Comparison of ENCODE assay signal across 8 cellular contexts in the genomic region with DNA sequence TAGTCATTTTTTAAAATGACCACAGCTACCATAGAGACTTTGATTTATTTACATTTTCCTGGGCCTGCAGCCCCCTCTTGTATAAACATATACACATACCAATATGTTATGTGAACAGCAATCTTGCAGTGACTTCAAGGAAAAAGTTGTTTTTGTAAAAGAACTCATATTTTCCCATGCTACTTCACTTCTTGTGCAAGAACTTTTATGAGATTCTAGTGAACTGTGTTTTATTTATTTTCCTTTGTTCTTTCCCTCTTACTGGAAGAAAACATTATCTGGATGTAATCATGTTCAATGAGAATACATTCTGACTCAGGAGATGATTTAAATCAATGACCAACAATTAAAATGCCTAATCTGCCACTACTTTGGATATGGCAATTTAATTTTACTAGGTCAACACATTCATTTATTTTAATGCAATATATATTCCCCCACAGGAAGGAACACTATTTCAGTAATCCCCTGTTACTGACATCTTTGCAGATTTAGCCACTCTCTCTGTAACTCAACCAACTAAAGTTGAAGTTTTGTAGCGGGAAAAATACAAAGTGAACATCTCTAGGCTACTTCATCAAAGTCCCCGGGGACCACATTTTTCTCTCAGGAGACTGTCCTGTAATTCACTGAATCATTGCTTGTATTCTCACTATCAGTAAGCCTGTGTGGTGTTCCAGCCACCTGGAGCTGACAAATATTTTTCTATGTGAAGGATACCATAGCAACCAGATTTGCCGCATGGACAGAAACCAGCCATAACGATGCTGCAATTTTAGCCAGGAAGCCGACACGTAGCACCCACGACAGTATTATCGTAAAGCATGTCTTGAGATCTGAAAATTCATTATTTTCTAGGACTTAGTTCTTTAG.
DNase-seq lines count a peak whose midpoint lies in the region; ATAC-seq and TF ChIP-seq lines count a peak whose summit lies in the region.

No MANE protein-coding gene starts in this region.

- no CpG with 5 or more reads among the region's 8 CpGs for WGBS in IMR-90 (ENCODE audit: extremely low coverage in 2 of 2, insufficient read length in 1 of 2), 2 experiments
- WGBS in smooth muscle cell (ENCODE audit: low lambda C conversion rate) = 37% methylated on average over 8 of the region's 8 CpGs

- peaks cover 30% of the 10 kb centered on the region for H3K36me3 Mint-ChIP-seq in endothelial cell (ENCODE audit: low read depth, unreplicated experiment)

- peak overlapping the region; percentile 1; the same call in 1 of the 2 replicates for H3K23ac ChIP-seq in IMR-90 (ENCODE audit: low read depth, low read length)

- peak overlapping the region; percentile 7 for H4K91ac ChIP-seq in IMR-90 (ENCODE audit: insufficient read depth, low read depth, low read length)

- no TSS peak for BruUV-seq in IMR-90 (replicated peaks; lab: Mats Ljungman, UMichigan)

- H3K27ac Mint-ChIP-seq in endothelial cell (ENCODE audit: unreplicated experiment) = peak overlapping the region; percentile 95

- peaks cover 20% of the 10 kb centered on the region for H3K9me1 ChIP-seq in IMR-90 (ENCODE audit: insufficient read depth, low read length)

- H2AFZ ChIP-seq in IMR-90 (replicated peaks; ENCODE audit: low read length, poor library complexity) (no peak overlapping the region), smooth muscle cell (ENCODE audit: low read depth) (no peak overlapping the region)

- peaks cover 7% of the 10 kb centered on the region for H3F3A ChIP-seq in smooth muscle cell (ENCODE audit: low read depth)

- in situ Hi-C loops in IMR-90 (cut with MboI; ENCODE audit: low sequenced_read_pairs) = no loop called here

- H3K4me2 ChIP-seq in IMR-90 (ENCODE audit: low read depth, low read length) = peak overlapping the region; percentile 97
- peak overlapping the region; percentile 76 for H3K4me2 ChIP-seq in smooth muscle cell

- peak overlapping the region; percentile 97 for H3K18ac ChIP-seq in IMR-90 (ENCODE audit: low read depth, low read length)

- H3K79me2 ChIP-seq in smooth muscle cell (ENCODE audit: low read depth) = peaks cover 33% of the 10 kb centered on the region

- H3K4me1 Mint-ChIP-seq in endothelial cell (ENCODE audit: unreplicated experiment) = peaks cover 57% of the 10 kb centered on the region

- dilution Hi-C loops in IMR-90 (cut with HindIII; ENCODE audit: low sequenced_read_pairs, unreplicated experiment) = no loop called here

- H4K8ac ChIP-seq in IMR-90 (ENCODE audit: low read depth in 2 of 2, low read length in 2 of 2) = peak overlapping the region; percentile 7 to 59; a peak in 3 of 4 replicates

- ATAC-seq in GM21528 (IDR thresholded peaks at IDR 0.05; ENCODE audit: low FRiP score, unreplicated experiment) (peak; percentile 83), IMR-90 (ENCODE audit: low read depth) (peak; percentile 56), upper lobe of right lung (no peak)

- peaks cover 29 to 76% of the 10 kb centered on the region in 2 experiments for H3K79me1 ChIP-seq in IMR-90 (ENCODE audit: low read depth in 1 of 2, low read length in 2 of 2)

- peak overlapping the region; percentile 68 for H3K56ac ChIP-seq in IMR-90 (ENCODE audit: extremely low read depth, insufficient read depth, low read length)

- H3K4me3 ChIP-seq in IMR-90 (ENCODE audit: insufficient read depth, low read depth, low read length) = no peak overlapping the region
- H3K4me3 ChIP-seq in smooth muscle cell = peak overlapping the region; percentile 20
- H3K4me3 ChIP-seq in upper lobe of right lung = no peak overlapping the region

- peak overlapping the region; percentile 63; the same call in 1 of the 2 replicates for H2BK20ac ChIP-seq in IMR-90 (ENCODE audit: low read depth, low read length)

- intact Hi-C loops in IMR-90 (cut with micrococcal nuclease) = no loop called here
- intact Hi-C loops in upper lobe of right lung (cut with DNase I) = no loop called here

- H2AK5ac ChIP-seq in IMR-90 (ENCODE audit: low read depth, low read length) = peak overlapping the region; percentile 30; the same call in 1 of the 2 replicates

- H3K4ac ChIP-seq in IMR-90 (ENCODE audit: low read depth, low read length) = peak overlapping the region; percentile 2

- no peak for TF ChIP-seq RAD21 in IMR-90 (IDR thresholded peaks at IDR 0.05; ENCODE audit: low read length)

- H3K9me3 ChIP-seq in IMR-90 (ENCODE audit: control insufficient read depth, insufficient read depth, low read length) (no peaks in the 10 kb centered on the region), smooth muscle cell (replicated peaks; ENCODE audit: low read depth) (no peaks in the 10 kb centered on the region), upper lobe of right lung (no peaks in the 10 kb centered on the region)

- TF ChIP-seq POLR2A in IMR-90 (IDR thresholded peaks at IDR 0.05; ENCODE audit: low read depth, low read length) = no peak

- peak overlapping the region; percentile 12 for H2BK120ac ChIP-seq in IMR-90 (ENCODE audit: low read depth, low read length)

- peak; percentile 80 for DNase-seq in GM04504 (ENCODE audit: low read depth)
- peak; percentile 96 for DNase-seq in IMR-90
- no peak for DNase-seq in endothelial cell (ENCODE audit: low spot score)
- no peak for DNase-seq in smooth muscle cell (lab: John Stamatoyannopoulos, UW; ENCODE audit: unreplicated experiment)
- DNase-seq in NCI-H1436 (lab: John Stamatoyannopoulos, UW) = no peak
- no peak for DNase-seq in activated effector memory CD4-positive, alpha-beta T cell treated with Interleukin-2 at 50 U/mL for 16 hours
- DNase-seq in upper lobe of right lung = no peak

- peak overlapping the region; percentile 87 for H2BK5ac ChIP-seq in IMR-90 (ENCODE audit: low read depth, low read length, poor library complexity, severe bottlenecking)

- peak overlapping the region; percentile 85 for H4K5ac ChIP-seq in IMR-90 (ENCODE audit: low read depth, low read length)

- H4K20me1 ChIP-seq in IMR-90 (ENCODE audit: insufficient read depth, low read length) (peaks cover 38% of the 10 kb centered on the region; the same call in 1 of the 2 replicates), smooth muscle cell (ENCODE audit: low read depth) (no peaks in the 10 kb centered on the region)

- peak overlapping the region; percentile 72 for H3K14ac ChIP-seq in IMR-90 (replicated peaks; ENCODE audit: low read depth, low read length)

- H3K36me3 ChIP-seq in IMR-90 (ENCODE audit: control insufficient read depth, insufficient read depth, low read length) (peaks cover 1% of the 10 kb centered on the region; the same call in 1 of the 2 replicates), smooth muscle cell (ENCODE audit: low read depth) (no peaks in the 10 kb centered on the region), upper lobe of right lung (no peaks in the 10 kb centered on the region)

- peaks cover 25% of the 10 kb centered on the region for H3K4me1 ChIP-seq in IMR-90 (ENCODE audit: control insufficient read depth, insufficient read depth, low read length)
- peaks cover 13% of the 10 kb centered on the region for H3K4me1 ChIP-seq in smooth muscle cell (ENCODE audit: low read depth)
- peaks cover 17% of the 10 kb centered on the region for H3K4me1 ChIP-seq in upper lobe of right lung

- H3K9ac ChIP-seq in IMR-90 (ENCODE audit: low read depth, low read length) (peak overlapping the region; percentile 38), smooth muscle cell (ENCODE audit: low read depth) (peak overlapping the region; percentile 92)

- H3K27me3 Mint-ChIP-seq in endothelial cell (ENCODE audit: unreplicated experiment) = peaks cover 2% of the 10 kb centered on the region

- POLR2A ChIA-PET in IMR-90 (lab: Charles Lee; ENCODE audit: unreplicated experiment) = no interaction called here

- CTCF ChIA-PET in IMR-90 (lab: Yijun Ruan, JAX) = no interaction called here

- peak overlapping the region; percentile 23; the same call in 1 of the 3 replicates for H2BK15ac ChIP-seq in IMR-90 (ENCODE audit: low read depth, low read length)

- H3K27ac ChIP-seq in IMR-90 (ENCODE audit: insufficient read depth, low read length) (peak overlapping the region; percentile 81), smooth muscle cell (ENCODE audit: low read depth) (peak overlapping the region; percentile 98), upper lobe of right lung (no peak overlapping the region)

- H3K4me3 Mint-ChIP-seq in endothelial cell (ENCODE audit: unreplicated experiment) = no peak overlapping the region

- H3K27me3 ChIP-seq in IMR-90 (ENCODE audit: control insufficient read depth, insufficient read depth, low read length) (no peaks in the 10 kb centered on the region), smooth muscle cell (ENCODE audit: low read depth) (no peaks in the 10 kb centered on the region), upper lobe of right lung (no peaks in the 10 kb centered on the region)

- H2AK9ac ChIP-seq in IMR-90 (replicated peaks; ENCODE audit: low read depth, low read length, poor library complexity) = no peak overlapping the region

- H3K9me3 Mint-ChIP-seq in endothelial cell (ENCODE audit: unreplicated experiment) = no peaks in the 10 kb centered on the region

- TF ChIP-seq CTCF in IMR-90 (conservative IDR thresholded peaks at IDR 0.05; ENCODE audit: low read depth, low read length) (no peak), endothelial cell (IDR thresholded peaks at IDR 0.05; ENCODE audit: unreplicated experiment) (no peak), smooth muscle cell (IDR thresholded peaks at IDR 0.05; ENCODE audit: borderline replicate concordance, insufficient read depth, poor library complexity, severe bottlenecking) (no peak), upper lobe of right lung (IDR thresholded peaks at IDR 0.05) (no peak)

TF ChIP-seq in IMR-90, 13 proteins besides CTCF, POLR2A, EP300 and RAD21 (continues in another document):
- no peak for TF ChIP-seq CHD1 (IDR thresholded peaks at IDR 0.05; ENCODE audit: low read depth, low read length)
- TF ChIP-seq RFX5 (IDR thresholded peaks at IDR 0.05; ENCODE audit: low read depth, low read length) = no peak; the same call in 1 of the 2 replicates
- peak; percentile 97 for TF ChIP-seq CEBPB (IDR thresholded peaks at IDR 0.05; ENCODE audit: low read depth, low read length)
- TF ChIP-seq, protein P1, sequence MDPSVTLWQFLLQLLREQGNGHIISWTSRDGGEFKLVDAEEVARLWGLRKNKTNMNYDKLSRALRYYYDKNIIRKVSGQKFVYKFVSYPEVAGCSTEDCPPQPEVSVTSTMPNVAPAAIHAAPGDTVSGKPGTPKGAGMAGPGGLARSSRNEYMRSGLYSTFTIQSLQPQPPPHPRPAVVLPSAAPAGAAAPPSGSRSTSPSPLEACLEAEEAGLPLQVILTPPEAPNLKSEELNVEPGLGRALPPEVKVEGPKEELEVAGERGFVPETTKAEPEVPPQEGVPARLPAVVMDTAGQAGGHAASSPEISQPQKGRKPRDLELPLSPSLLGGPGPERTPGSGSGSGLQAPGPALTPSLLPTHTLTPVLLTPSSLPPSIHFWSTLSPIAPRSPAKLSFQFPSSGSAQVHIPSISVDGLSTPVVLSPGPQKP (IDR thresholded peaks at IDR 0.05; ENCODE audit: borderline replicate concordance, low read depth, low read length) = no peak
- peak; percentile 59; the same call in 1 of the 2 replicates for TF ChIP-seq MAZ (IDR thresholded peaks at IDR 0.05; ENCODE audit: borderline replicate concordance, low read depth, low read length)
- TF ChIP-seq FOS (IDR thresholded peaks at IDR 0.05; ENCODE audit: low read depth, low read length) = peak; percentile 73
- TF ChIP-seq MAFK (IDR thresholded peaks at IDR 0.05; ENCODE audit: low read depth, low read length) = peak; percentile 92
- TF ChIP-seq NFE2L2 (IDR thresholded peaks at IDR 0.05; ENCODE audit: low read depth, low read length) = peak; percentile 57; the same call in 1 of the 2 replicates

Comparison
In these comparisons a context has a peak if more than half of its experiments do, and no peak if none do; other contexts are left out.
1. DNase-seq: peak in GM04504 (single experiment) and IMR-90 (single experiment); none in endothelial cell (single experiment), smooth muscle cell (single experiment), NCI-H1436 (single experiment), activated effector memory CD4-positive, alpha-beta T cell treated with Interleukin-2 at 50 U/mL for 16 hours (single experiment) and upper lobe of right lung (single experiment).